8 cellular contexts compared by ENCODE assay signal in the genomic region with DNA sequence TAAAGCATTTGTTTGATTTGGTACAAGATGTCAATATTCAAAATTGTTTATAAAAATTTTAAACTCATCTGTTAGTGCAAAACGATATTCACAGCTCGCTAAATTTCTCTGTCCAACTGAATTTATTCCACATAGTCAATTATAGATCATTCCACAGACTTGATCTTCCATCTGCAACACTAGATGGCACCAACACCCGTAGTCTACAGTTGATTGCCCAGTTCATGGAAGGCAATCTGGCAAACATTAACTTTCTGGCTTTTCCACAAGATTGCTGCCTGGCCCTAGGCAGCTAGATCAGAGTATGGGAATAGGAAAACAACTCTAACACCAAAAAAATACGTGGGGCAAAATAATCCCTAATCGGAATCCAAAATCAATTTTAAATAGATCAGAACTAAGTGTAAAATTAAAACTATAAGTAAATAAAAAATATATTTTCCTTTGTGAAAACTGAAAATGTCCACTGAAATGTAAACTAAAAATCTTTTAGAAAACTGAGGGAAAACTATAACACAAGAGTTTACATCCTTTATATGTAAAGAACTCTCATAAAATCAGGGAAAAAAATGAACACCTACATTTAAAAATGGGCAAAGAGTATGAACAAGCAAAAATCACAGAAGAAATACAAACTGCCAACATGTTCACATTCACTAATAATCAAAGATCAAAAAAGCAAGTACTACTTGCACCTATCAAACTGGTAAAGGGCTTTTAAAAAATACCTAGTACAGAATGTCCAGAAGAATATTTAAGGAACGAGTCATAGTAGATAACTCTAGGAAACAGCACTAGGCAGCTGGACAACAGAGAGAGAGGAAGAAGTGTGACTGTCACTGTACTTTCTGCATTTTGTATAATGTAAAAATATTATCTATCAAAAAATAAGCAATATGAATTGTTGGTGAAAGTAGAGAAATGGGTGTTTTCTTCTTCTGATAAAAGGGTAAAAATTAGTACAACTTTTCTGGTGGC. TPM values are rescaled to one million over a fixed set of nuclear protein-coding genes. Genes with fewer than 3 reads are reported as not detected.
DNase-seq lines count a peak whose midpoint lies in the region; ATAC-seq and TF ChIP-seq lines count a peak whose summit lies in the region.

No MANE protein-coding gene starts in this region.

- BruUV-seq in A673 (replicated peaks; lab: Mats Ljungman, UMichigan), result no TSS peak

- no peaks in the 10 kb centered on the region for H3K9me3 ChIP-seq in A673 (ENCODE audit: low read depth, low read length, poor library complexity, severe bottlenecking)
- no peaks in the 10 kb centered on the region for H3K9me3 ChIP-seq in esophagus muscularis mucosa

- no peak overlapping the region for H3K4me3 Mint-ChIP-seq in WTC11
- no peak overlapping the region for H3K4me3 Mint-ChIP-seq in natural killer cell treated with Interleukin-12 subunit alpha and Interleukin-12 subunit beta and Interleukin-15 and Interleukin-18, amount 100 ng/mL, for 72 hours

- ATAC-seq in WTC11 (peak; percentile 88), HG03025 (IDR thresholded peaks at IDR 0.05; ENCODE audit: low FRiP score, unreplicated experiment) (no peak), HG03565 (IDR thresholded peaks at IDR 0.05; ENCODE audit: unreplicated experiment) (no peak)
- no peak for ATAC-seq in natural killer cell treated with Interleukin-12 subunit alpha and Interleukin-12 subunit beta and Interleukin-15 and Interleukin-18, amount 100 ng/mL, for 72 hours

- H3K27ac ChIP-seq in A673 (ENCODE audit: low read depth, low read length, poor library complexity, severe bottlenecking), result no peak overlapping the region
- H3K27ac ChIP-seq in esophagus muscularis mucosa (replicated peaks in 1 of 4), result no peak overlapping the region

- H3K4me1 ChIP-seq in A673 (ENCODE audit: insufficient read depth, low read length, poor library complexity, severe bottlenecking) (peaks cover 47% of the 10 kb centered on the region), esophagus muscularis mucosa (peaks cover 36 to 79% (median 76%) of the 10 kb centered on the region in 4 donors)

- no peaks in the 10 kb centered on the region for H3K36me3 Mint-ChIP-seq in WTC11
- no peaks in the 10 kb centered on the region for H3K36me3 Mint-ChIP-seq in natural killer cell treated with Interleukin-12 subunit alpha and Interleukin-12 subunit beta and Interleukin-15 and Interleukin-18, amount 100 ng/mL, for 72 hours

- no peak for TF ChIP-seq EP300 in esophagus muscularis mucosa (IDR thresholded peaks at IDR 0.05)

- intact Hi-C loops in A673 (cut with micrococcal nuclease; ENCODE audit: unreplicated experiment), result loop anchor here (2.0 to 10.0 kb wide), 3 partner anchors 36 to 290 kb away; a partner anchor contains a TSS
- intact Hi-C loops in esophagus muscularis mucosa (cut with DNase I), result loop anchor here (2.0 to 10.0 kb wide), 2 partner anchors 34 to 150 kb away; no protein-coding TSS in a partner anchor

- no peak overlapping the region for H3K4me3 ChIP-seq in A673 (ENCODE audit: low read depth, low read length, poor library complexity, severe bottlenecking)
- no peak overlapping the region for H3K4me3 ChIP-seq in esophagus muscularis mucosa

- TF ChIP-seq POLR2A in esophagus muscularis mucosa (IDR thresholded peaks at IDR 0.05; ENCODE audit: low read depth), result no peak

- DNase-seq in A673 (ENCODE audit: low spot score) (peak; percentile 83), G401 (ENCODE audit: low spot score) (peak; percentile 91), NCI-H1105 treated with DMSO at 0.1 percent for 48 hours (lab: John Stamatoyannopoulos, UW) (peak; percentile 23), WTC11 (ENCODE audit: low spot score) (peak; percentile 21), esophagus muscularis mucosa (ENCODE audit: extremely low spot score) (no peak)
- DNase-seq in natural killer cell treated with Interleukin-12 subunit alpha and Interleukin-12 subunit beta and Interleukin-15 and Interleukin-18, amount 100 ng/mL, for 72 hours (ENCODE audit: low spot score), result peak; percentile 62

- TF ChIP-seq CTCF in A673 (conservative IDR thresholded peaks at IDR 0.05; ENCODE audit: low read depth, low read length) (peak; percentile 82), WTC11 (IDR thresholded peaks at IDR 0.05) (no peak; the same call in 1 of the 2 replicates), esophagus muscularis mucosa (IDR thresholded peaks at IDR 0.05) (peak; percentile 59 to 70 (median 65))

- H3K27me3 Mint-ChIP-seq in WTC11 (ENCODE audit: low read depth), result no peaks in the 10 kb centered on the region
- no peaks in the 10 kb centered on the region for H3K27me3 Mint-ChIP-seq in natural killer cell treated with Interleukin-12 subunit alpha and Interleukin-12 subunit beta and Interleukin-15 and Interleukin-18, amount 100 ng/mL, for 72 hours

- 58% methylated on average over 6 of the region's 6 CpGs for WGBS in esophagus muscularis mucosa

- CTCF ChIA-PET in A673 (lab: Charles Lee) (interaction anchor here (0.6 to 1.2 kb wide), 2 partner anchors 157 to 159 kb away, joined by 5 to 6 read pairs; no protein-coding TSS in a partner anchor), WTC11 (lab: Charles Lee) (interaction anchor here (0.6 to 2.3 kb wide), 5 partner anchors 55 to 209 kb away, joined by 3 to 8 read pairs (median 6); no protein-coding TSS in a partner anchor)

- H3K27ac Mint-ChIP-seq in WTC11, result peak overlapping the region; percentile 88
- no peak overlapping the region for H3K27ac Mint-ChIP-seq in natural killer cell treated with Interleukin-12 subunit alpha and Interleukin-12 subunit beta and Interleukin-15 and Interleukin-18, amount 100 ng/mL, for 72 hours

- peaks cover 76% of the 10 kb centered on the region for H3K4me1 Mint-ChIP-seq in WTC11
- peaks cover 17 to 59% of the 10 kb centered on the region in 2 donors for H3K4me1 Mint-ChIP-seq in natural killer cell treated with Interleukin-12 subunit alpha and Interleukin-12 subunit beta and Interleukin-15 and Interleukin-18, amount 100 ng/mL, for 72 hours (ENCODE audit: low read depth in 2 of 2)

- H3K27me3 ChIP-seq in A673 (replicated peaks; ENCODE audit: insufficient read depth, low read depth, low read length, poor library complexity) (no peaks in the 10 kb centered on the region), esophagus muscularis mucosa (no peaks in the 10 kb centered on the region)

- in situ Hi-C loops in G401 (cut with HindIII; ENCODE audit: low sequenced_read_pairs), result no loop called here

- POLR2A ChIA-PET in A673 (lab: Charles Lee; ENCODE audit: low non-redundant PET) (no interaction called here), WTC11 (lab: Charles Lee) (no interaction called here)

- no peaks in the 10 kb centered on the region for H3K9me3 Mint-ChIP-seq in WTC11
- no peaks in the 10 kb centered on the region for H3K9me3 Mint-ChIP-seq in natural killer cell treated with Interleukin-12 subunit alpha and Interleukin-12 subunit beta and Interleukin-15 and Interleukin-18, amount 100 ng/mL, for 72 hours

- H3K36me3 ChIP-seq in A673 (ENCODE audit: insufficient read depth, low read length, poor library complexity, severe bottlenecking) (no peaks in the 10 kb centered on the region), esophagus muscularis mucosa (peaks cover 0 to 6% (median 0%) of the 10 kb centered on the region in 4 donors)

TF ChIP-seq in WTC11, 78 proteins besides CTCF, POLR2A, EP300 and RAD21:
- no peak for TF ChIP-seq EMX1 (CRISPR knock-in tag; IDR thresholded peaks at IDR 0.05)
TF ChIP-seq in WTC11: peak in this region for 0.

RNA-seq across cellular contexts. Expression of a gene that starts 35.0 kb away (rescaled TPM):
- total RNA-seq in A673 (2021), result 244 and 275 TPM in 2 replicates
- 80.7 and 110 TPM in 2 replicates for total RNA-seq in G401 (2014; rRNA removed; shearing (Covaris generic))
- total RNA-seq in WTC11 (2021), result 175 to 202 TPM (median 178 TPM) in 3 replicates
- 100 to 1,000 TPM; 214 to 272 (median 251) TPM for total RNA-seq in esophagus muscularis mucosa
- total RNA-seq in natural killer cell treated with Interleukin-12 subunit alpha and Interleukin-12 subunit beta and Interleukin-15 and Interleukin-18, amount 100 ng/mL, for 72 hours, result 100 to 1,000 TPM; 126 to 161 TPM
